Comparison of ENCODE assay signal across 10 cellular contexts in the genomic region with DNA sequence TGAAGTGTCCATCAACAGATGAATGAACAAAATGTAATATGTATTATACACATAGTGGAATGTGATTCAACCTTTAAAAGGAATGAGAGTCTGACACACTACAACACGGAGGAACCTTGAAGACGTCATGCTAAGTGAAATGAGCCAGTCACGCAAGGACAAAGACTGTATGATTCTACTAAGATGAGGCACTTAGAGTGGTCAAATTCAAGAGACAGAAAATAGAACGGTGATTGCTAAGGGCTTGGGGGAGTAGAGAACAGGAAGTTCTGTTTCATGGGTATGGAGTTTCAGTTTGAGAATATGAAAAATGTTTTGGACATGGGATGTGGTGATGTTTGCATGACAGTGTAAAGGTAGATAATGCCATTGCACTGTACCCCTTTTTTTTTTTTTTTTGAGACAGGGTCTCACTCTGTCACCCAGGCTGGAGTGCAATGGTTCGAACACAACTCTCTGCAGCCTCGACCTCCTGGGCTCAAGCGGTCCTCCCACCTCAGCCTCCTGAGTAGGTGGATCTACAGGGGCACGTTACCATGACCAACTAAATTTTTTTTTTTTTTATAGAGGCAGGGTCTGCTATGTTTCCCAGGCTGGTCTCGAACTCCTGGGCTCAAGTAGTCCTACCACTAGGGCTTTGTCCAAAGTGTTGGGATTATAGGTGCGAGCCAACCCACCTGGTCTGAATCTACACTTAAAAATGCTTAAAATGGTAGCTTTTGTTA. TPM values are rescaled to one million over a fixed set of nuclear protein-coding genes. Genes with fewer than 3 reads are reported as not detected.
DNase-seq lines count a peak whose midpoint lies in the region; ATAC-seq, FAIRE-seq and TF ChIP-seq lines count a peak whose summit lies in the region.
"Had no signal": no experiment of that assay in that cellular context is flagged by ENCODE, and none has a peak within 500 bp of the region (broad histone marks: within the 10 kb centered on the region; RNA-seq: fewer than 3 reads in every experiment).

No MANE protein-coding gene starts in this region.

- no peaks in the 10 kb centered on the region for H3K9me3 ChIP-seq in right atrium auricular region
- no peaks in the 10 kb centered on the region for H3K9me3 ChIP-seq in T-helper 17 cell (ENCODE audit: control insufficient read depth, low read length, poor library complexity, severe bottlenecking)

- no peak overlapping the region for H3K4me3 ChIP-seq in right atrium auricular region

- no peaks in the 10 kb centered on the region for H3K27me3 ChIP-seq in right atrium auricular region

- H3K27me3 Mint-ChIP-seq in T-helper 17 cell, result no peaks in the 10 kb centered on the region

- intact Hi-C loops in Right ventricle myocardium inferior (cut with DNase I), result loop anchor here (5.0 kb wide), 1 partner anchor 237 kb away; no protein-coding TSS in a partner anchor

- no peaks in the 10 kb centered on the region for H3K36me3 ChIP-seq in right atrium auricular region

- peaks cover 55% of the 10 kb centered on the region for H3K4me1 Mint-ChIP-seq in T-helper 17 cell

- no peak for FAIRE-seq in frontal cortex (lab: Jason Lieb, UNC)

- no peak for TF ChIP-seq CTCF in right atrium auricular region (IDR thresholded peaks at IDR 0.05)

- DNase-seq in right atrium auricular region (ENCODE audit: low spot score) (peak; percentile 38), Right ventricle myocardium inferior (ENCODE audit: missing footprints) (no peak), T-helper 17 cell (no peak), NCI-H1048 (lab: John Stamatoyannopoulos, UW) (no peak), frontal cortex (ENCODE audit: low spot score in 2 of 2) (no peak), NCI-H2081 (lab: John Stamatoyannopoulos, UW) (no peak)
- no peak for DNase-seq in activated CD4-positive, alpha-beta T cell treated with anti-CD3 and anti-CD28 coated beads for 4 hours
- DNase-seq: Calu3, NCI-H187 had no signal

- ATAC-seq in Right ventricle myocardium inferior (no peak), HG03064 (IDR thresholded peaks at IDR 0.05; ENCODE audit: low read depth, unreplicated experiment) (peak; percentile 43), T-helper 17 cell (no peak)

- H3K27ac Mint-ChIP-seq in T-helper 17 cell, result peak overlapping the region; percentile 95

- H3K4me3 Mint-ChIP-seq in T-helper 17 cell, result peak overlapping the region; percentile 89

- H3K4me1 ChIP-seq in right atrium auricular region, result peaks cover 0 to 30% of the 10 kb centered on the region in 2 donors

- peaks cover 2% of the 10 kb centered on the region for H3K36me3 Mint-ChIP-seq in T-helper 17 cell (ENCODE audit: low read depth)

- no peak overlapping the region for H3K27ac ChIP-seq in right atrium auricular region

RNA-seq across cellular contexts. Expression of a gene that starts 2.9 kb away (rescaled TPM):
- total RNA-seq in right atrium auricular region, result 10 to 100 TPM; 11.2 to 15.1 TPM
- total RNA-seq in Right ventricle myocardium inferior, result 10.9 TPM
- 1 to 10 TPM; 3.1 to 4.9 TPM for total RNA-seq in T-helper 17 cell
- 0.82 TPM for total RNA-seq in frontal cortex

RNA-seq across cellular contexts. Expression of a gene that starts 3.2 kb away (rescaled TPM):
- under 1 TPM; 0.08 to 0.44 TPM for total RNA-seq in right atrium auricular region
- 0.32 TPM for total RNA-seq in Right ventricle myocardium inferior
- total RNA-seq in T-helper 17 cell, result 1 to 10 TPM; 1.6 to 2.8 TPM
- under 0.01 TPM for total RNA-seq in frontal cortex

RNA-seq across cellular contexts. Expression of a gene that starts 52.9 kb away (rescaled TPM):
- total RNA-seq in right atrium auricular region (10 to 100 TPM; 15.2 to 34.2 TPM), Right ventricle myocardium inferior (8.4 TPM), T-helper 17 cell (1 to 10 TPM; 1.8 to 2.6 TPM), frontal cortex (71.7 TPM)
